ENCODE assay signal across 1 cellular context in the genomic region with DNA sequence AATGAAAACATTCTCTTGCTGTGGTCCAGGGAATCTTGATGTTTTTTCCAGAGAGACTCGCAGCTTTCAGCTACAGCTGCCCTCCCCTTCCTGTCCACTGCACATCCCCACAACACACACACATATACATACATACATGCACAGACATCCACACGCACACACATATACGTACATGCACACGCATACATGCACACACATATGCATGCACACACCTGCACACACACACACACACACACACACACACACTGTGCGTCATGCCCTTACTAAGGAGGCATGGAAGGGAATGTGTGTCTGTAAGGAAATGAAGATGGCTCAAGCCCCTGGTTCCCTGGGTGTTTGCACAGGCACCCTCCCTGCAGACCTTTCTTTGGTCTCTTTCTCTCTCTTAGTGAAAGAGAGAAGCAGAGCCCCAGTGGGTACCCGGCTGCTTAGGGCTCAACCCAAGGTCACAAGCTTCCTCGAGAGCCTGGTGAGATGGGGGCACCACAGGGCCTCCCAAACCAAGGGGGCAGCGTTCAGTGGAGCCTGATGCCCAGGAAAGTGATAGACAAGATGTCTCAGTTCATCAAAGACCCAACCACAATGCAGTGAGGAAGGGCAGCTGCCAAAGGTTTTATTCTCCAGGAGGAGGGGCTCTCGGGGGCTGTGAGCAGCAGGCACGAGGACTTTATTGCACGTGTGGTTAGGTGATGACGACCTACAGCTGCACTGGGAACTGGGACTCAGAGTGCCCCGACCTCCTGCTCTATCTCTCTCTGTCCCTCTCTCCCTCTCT.
TF ChIP-seq lines count a peak whose summit lies in the region.

No MANE protein-coding gene starts in this region.

TF ChIP-seq in GM23338, 12 proteins besides CTCF, POLR2A, EP300 and RAD21 (continued from another document):
- TF ChIP-seq, protein P1, sequence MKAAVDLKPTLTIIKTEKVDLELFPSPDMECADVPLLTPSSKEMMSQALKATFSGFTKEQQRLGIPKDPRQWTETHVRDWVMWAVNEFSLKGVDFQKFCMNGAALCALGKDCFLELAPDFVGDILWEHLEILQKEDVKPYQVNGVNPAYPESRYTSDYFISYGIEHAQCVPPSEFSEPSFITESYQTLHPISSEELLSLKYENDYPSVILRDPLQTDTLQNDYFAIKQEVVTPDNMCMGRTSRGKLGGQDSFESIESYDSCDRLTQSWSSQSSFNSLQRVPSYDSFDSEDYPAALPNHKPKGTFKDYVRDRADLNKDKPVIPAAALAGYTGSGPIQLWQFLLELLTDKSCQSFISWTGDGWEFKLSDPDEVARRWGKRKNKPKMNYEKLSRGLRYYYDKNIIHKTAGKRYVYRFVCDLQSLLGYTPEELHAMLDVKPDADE (IDR thresholded peaks at IDR 0.05) = no peak
- TF ChIP-seq EZH2 (IDR thresholded peaks at IDR 0.05; ENCODE audit: low read depth, unreplicated experiment) (no peak), ZNF114 (CRISPR knock-in tag; IDR thresholded peaks at IDR 0.05) (no peak), POLR2AphosphoS5 (IDR thresholded peaks at IDR 0.05; ENCODE audit: low read depth) (no peak), CREB1 (CRISPR knock-in tag; IDR thresholded peaks at IDR 0.05; ENCODE audit: low read depth) (no peak), EZH2phosphoT487 (IDR thresholded peaks at IDR 0.05; ENCODE audit: unreplicated experiment) (no peak), JUNB (IDR thresholded peaks at IDR 0.05; ENCODE audit: unreplicated experiment) (no peak)
- TF ChIP-seq, protein P2, sequence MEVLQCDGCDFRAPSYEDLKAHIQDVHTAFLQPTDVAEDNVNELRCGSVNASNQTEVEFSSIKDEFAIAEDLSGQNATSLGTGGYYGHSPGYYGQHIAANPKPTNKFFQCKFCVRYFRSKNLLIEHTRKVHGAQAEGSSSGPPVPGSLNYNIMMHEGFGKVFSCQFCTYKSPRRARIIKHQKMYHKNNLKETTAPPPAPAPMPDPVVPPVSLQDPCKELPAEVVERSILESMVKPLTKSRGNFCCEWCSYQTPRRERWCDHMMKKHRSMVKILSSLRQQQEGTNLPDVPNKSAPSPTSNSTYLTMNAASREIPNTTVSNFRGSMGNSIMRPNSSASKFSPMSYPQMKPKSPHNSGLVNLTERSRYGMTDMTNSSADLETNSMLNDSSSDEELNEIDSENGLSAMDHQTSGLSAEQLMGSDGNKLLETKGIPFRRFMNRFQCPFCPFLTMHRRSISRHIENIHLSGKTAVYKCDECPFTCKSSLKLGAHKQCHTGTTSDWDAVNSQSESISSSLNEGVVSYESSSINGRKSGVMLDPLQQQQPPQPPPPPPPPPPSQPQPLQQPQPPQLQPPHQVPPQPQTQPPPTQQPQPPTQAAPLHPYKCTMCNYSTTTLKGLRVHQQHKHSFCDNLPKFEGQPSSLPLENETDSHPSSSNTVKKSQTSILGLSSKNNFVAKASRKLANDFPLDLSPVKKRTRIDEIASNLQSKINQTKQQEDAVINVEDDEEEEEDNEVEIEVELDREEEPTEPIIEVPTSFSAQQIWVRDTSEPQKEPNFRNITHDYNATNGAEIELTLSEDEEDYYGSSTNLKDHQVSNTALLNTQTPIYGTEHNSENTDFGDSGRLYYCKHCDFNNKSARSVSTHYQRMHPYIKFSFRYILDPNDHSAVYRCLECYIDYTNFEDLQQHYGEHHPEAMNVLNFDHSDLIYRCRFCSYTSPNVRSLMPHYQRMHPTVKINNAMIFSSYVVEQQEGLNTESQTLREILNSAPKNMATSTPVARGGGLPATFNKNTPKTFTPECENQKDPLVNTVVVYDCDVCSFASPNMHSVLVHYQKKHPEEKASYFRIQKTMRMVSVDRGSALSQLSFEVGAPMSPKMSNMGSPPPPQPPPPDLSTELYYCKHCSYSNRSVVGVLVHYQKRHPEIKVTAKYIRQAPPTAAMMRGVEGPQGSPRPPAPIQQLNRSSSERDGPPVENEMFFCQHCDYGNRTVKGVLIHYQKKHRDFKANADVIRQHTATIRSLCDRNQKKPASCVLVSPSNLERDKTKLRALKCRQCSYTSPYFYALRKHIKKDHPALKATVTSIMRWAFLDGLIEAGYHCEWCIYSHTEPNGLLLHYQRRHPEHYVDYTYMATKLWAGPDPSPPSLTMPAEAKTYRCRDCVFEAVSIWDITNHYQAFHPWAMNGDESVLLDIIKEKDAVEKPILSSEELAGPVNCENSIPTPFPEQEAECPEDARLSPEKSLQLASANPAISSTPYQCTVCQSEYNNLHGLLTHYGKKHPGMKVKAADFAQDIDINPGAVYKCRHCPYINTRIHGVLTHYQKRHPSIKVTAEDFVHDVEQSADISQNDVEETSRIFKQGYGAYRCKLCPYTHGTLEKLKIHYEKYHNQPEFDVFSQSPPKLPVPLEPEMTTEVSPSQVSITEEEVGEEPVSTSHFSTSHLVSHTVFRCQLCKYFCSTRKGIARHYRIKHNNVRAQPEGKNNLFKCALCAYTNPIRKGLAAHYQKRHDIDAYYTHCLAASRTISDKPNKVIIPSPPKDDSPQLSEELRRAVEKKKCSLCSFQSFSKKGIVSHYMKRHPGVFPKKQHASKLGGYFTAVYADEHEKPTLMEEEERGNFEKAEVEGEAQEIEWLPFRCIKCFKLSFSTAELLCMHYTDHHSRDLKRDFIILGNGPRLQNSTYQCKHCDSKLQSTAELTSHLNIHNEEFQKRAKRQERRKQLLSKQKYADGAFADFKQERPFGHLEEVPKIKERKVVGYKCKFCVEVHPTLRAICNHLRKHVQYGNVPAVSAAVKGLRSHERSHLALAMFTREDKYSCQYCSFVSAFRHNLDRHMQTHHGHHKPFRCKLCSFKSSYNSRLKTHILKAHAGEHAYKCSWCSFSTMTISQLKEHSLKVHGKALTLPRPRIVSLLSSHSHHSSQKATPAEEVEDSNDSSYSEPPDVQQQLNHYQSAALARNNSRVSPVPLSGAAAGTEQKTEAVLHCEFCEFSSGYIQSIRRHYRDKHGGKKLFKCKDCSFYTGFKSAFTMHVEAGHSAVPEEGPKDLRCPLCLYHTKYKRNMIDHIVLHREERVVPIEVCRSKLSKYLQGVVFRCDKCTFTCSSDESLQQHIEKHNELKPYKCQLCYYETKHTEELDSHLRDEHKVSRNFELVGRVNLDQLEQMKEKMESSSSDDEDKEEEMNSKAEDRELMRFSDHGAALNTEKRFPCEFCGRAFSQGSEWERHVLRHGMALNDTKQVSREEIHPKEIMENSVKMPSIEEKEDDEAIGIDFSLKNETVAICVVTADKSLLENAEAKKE (CRISPR knock-in tag; IDR thresholded peaks at IDR 0.05) = no peak
